19 cellular contexts compared by ENCODE assay signal in the genomic region with DNA sequence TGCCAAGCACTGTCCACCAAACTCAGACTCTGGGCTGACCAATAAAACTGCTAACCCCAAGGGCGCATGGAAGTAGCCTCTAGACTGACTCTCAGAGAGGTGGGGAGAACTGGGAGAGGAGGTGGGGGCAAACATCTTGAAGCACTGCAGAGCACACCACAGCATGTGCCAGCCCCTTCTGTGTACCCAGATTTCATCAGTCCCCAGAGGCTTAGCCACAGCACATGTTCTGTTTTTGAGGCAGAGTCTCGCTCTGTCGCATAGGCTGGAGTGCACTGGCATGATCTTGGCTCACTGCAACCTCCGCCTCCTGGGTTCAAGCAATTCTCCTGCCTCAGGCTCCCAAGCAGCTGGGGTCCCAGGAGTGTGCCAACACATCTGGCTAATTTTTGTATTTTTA.
DNase-seq lines count a peak whose midpoint lies in the region; ATAC-seq and TF ChIP-seq lines count a peak whose summit lies in the region.
"Had no signal": no experiment of that assay in that cellular context is flagged by ENCODE, and none has a peak within 500 bp of the region (broad histone marks: within the 10 kb centered on the region; RNA-seq: fewer than 3 reads in every experiment).

No MANE protein-coding gene starts in this region.

- peaks cover 6% of the 10 kb centered on the region for H3K9me3 Mint-ChIP-seq in chondrocyte (ENCODE audit: low read depth)

- no peak overlapping the region for H3K27ac ChIP-seq in OCI-LY7 (ENCODE audit: low read depth, low read length, poor library complexity, severe bottlenecking)
- no peak overlapping the region for H3K27ac ChIP-seq in esophagus muscularis mucosa (replicated peaks in 1 of 4)
- H3K27ac ChIP-seq: C4-2B had no signal

- no TSS peak for BruUV-seq in OCI-LY7 (replicated peaks; lab: Mats Ljungman, UMichigan)

- TF ChIP-seq CTCF in OCI-LY7 (conservative IDR thresholded peaks at IDR 0.05; ENCODE audit: low read length) (no peak), esophagus muscularis mucosa (IDR thresholded peaks at IDR 0.05) (no peak), chondrocyte (IDR thresholded peaks at IDR 0.05) (no peak)

- no peaks in the 10 kb centered on the region for H3K79me2 ChIP-seq in OCI-LY7 (ENCODE audit: insufficient read depth, low read depth, low read length)

- ATAC-seq in esophagus mucosa, result no peak
- ATAC-seq: GM12878 had no signal

- H3K27ac Mint-ChIP-seq in chondrocyte (ENCODE audit: unreplicated experiment), result no peak overlapping the region

- CTCF ChIA-PET in OCI-LY7 (lab: Charles Lee; ENCODE audit: unreplicated experiment), result interaction anchor here (1.2 kb wide), 1 partner anchor 16 kb away, joined by 4 read pairs; no protein-coding TSS in a partner anchor

- H3K4me1 ChIP-seq in OCI-LY7 (ENCODE audit: insufficient read depth, low read length, poor library complexity, severe bottlenecking) (peaks cover 40% of the 10 kb centered on the region), esophagus muscularis mucosa (no peaks in the 10 kb centered on the region)

- H3K4me3 Mint-ChIP-seq in chondrocyte (ENCODE audit: unreplicated experiment), result no peak overlapping the region
- H3K4me3 Mint-ChIP-seq: IgD-negative memory B cell had no signal

- H3K9me3 ChIP-seq in OCI-LY7 (ENCODE audit: low read length) (no peaks in the 10 kb centered on the region), esophagus muscularis mucosa (peaks cover 0 to 11% (median 8%) of the 10 kb centered on the region in 4 donors)

- TF ChIP-seq EP300 in esophagus muscularis mucosa (IDR thresholded peaks at IDR 0.05), result no peak

- TF ChIP-seq POLR2A in esophagus muscularis mucosa (IDR thresholded peaks at IDR 0.05; ENCODE audit: low read depth), result no peak

- intact Hi-C loops in OCI-LY7 (cut with micrococcal nuclease; ENCODE audit: unreplicated experiment) (no loop called here), esophagus muscularis mucosa (cut with DNase I) (no loop called here)

- H3K27me3 Mint-ChIP-seq in chondrocyte (ENCODE audit: low read depth), result no peaks in the 10 kb centered on the region

- no peaks in the 10 kb centered on the region for H3K27me3 ChIP-seq in esophagus muscularis mucosa

- H4K20me1 ChIP-seq in OCI-LY7 (ENCODE audit: insufficient read depth, low read length), result no peaks in the 10 kb centered on the region

- no peaks in the 10 kb centered on the region for H3K9me2 ChIP-seq in OCI-LY7 (ENCODE audit: insufficient read depth, low read length)

- peaks cover 6% of the 10 kb centered on the region for H3K36me3 Mint-ChIP-seq in chondrocyte (ENCODE audit: low read depth)

- peak; percentile 34 for DNase-seq in D341Med (ENCODE audit: low spot score)
- peak; percentile 9 for DNase-seq in NCI-H1694 (lab: John Stamatoyannopoulos, UW)
- DNase-seq in OCI-LY7 (ENCODE audit: low spot score), result peak; percentile 51
- no peak for DNase-seq in esophagus muscularis mucosa (ENCODE audit: extremely low spot score)
- DNase-seq in RPMI8226, result no peak
- DNase-seq in chondrocyte (ENCODE audit: low spot score), result no peak
- DNase-seq: DMS79, H7, MV-4-11, NCI-H1417, NCI-H1930, NCI-H345, Right ventricle myocardium superior, SW 1271, T-helper 2 cell had no signal

- peak overlapping the region; percentile 49 for H3K4me2 ChIP-seq in OCI-LY7 (ENCODE audit: low read length)

- WGBS in esophagus muscularis mucosa, result 97% methylated on average over 4 of the region's 4 CpGs

- no peak overlapping the region for H3K4me3 ChIP-seq in OCI-LY7 (ENCODE audit: low read depth, low read length, poor library complexity, severe bottlenecking)
- no peak overlapping the region for H3K4me3 ChIP-seq in esophagus muscularis mucosa
- H3K4me3 ChIP-seq: GM12878 had no signal

- POLR2A ChIA-PET in OCI-LY7 (lab: Charles Lee), result interaction anchor here (0.9 to 3.6 kb wide), 8 partner anchors 13 to 38 kb away, joined by 3 to 18 read pairs (median 4); no protein-coding TSS in a partner anchor

- H3K4me1 Mint-ChIP-seq in chondrocyte (ENCODE audit: low read depth), result no peaks in the 10 kb centered on the region

- no peak overlapping the region for H2AFZ ChIP-seq in OCI-LY7 (ENCODE audit: low read length)

- H3K36me3 ChIP-seq in OCI-LY7 (ENCODE audit: insufficient read depth, low read length), result peaks cover 6% of the 10 kb centered on the region; the same call in 1 of the 2 replicates
- no peaks in the 10 kb centered on the region for H3K36me3 ChIP-seq in esophagus muscularis mucosa

Comparison
In these comparisons a context has a peak if more than half of its experiments do, and no peak if none do; other contexts are left out.
1. DNase-seq: peak in D341Med (single experiment), NCI-H1694 (single experiment) and OCI-LY7 (single experiment); none in esophagus muscularis mucosa (single experiment), RPMI8226 (single experiment) and chondrocyte (single experiment).